ENCODE assay signal across 8 cellular contexts in the genomic region with DNA sequence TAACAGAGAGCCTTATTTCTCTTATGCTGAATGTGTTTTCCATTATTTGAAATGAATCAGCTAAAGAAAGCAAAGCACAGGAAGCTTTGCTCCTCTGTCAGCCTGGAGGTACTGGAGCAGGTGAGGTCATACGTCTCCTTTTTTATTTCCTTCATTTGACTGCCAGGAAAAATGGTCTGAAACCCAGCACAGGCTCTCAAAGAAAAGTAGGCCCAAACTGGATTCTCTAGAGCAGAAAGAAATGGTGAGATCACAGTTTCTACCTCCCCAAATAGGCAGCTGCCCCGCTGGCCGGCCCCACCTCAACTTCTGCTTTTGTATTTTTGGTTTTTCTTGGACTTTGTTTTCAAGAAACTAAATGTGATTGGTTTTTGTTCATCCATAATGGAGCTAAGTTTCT.
A peak's percentile ranks its signal among the peaks of the same experiment; 100 is the strongest.
DNase-seq lines count a peak whose midpoint lies in the region; ATAC-seq and TF ChIP-seq lines count a peak whose summit lies in the region.

No MANE protein-coding gene starts in this region.

- DNase-seq in GM10266 (ENCODE audit: extremely low spot score) (peak; percentile 73), ascending aorta (ENCODE audit: low spot score in 2 of 2) (no peak), aorta (peak in 1 of 2 donors; percentile 60), dedifferentiated amniotic fluid mesenchymal stem cell (ENCODE audit: extremely low spot score) (no peak), SHP77 (lab: John Stamatoyannopoulos, UW) (no peak), SW 1271 (lab: John Stamatoyannopoulos, UW) (no peak)

- WGBS in aorta, 2 donors: 22 to 23% methylated on average over 3 of the region's 3 CpGs

- TF ChIP-seq CTCF in GM10266 (IDR thresholded peaks at IDR 0.05; ENCODE audit: control insufficient read depth, insufficient read depth, low read depth, missing control alignments): no peak
- TF ChIP-seq CTCF in ascending aorta (IDR thresholded peaks at IDR 0.05): no peak

- no peak overlapping the region for H3K4me3 ChIP-seq in ascending aorta
- H3K4me3 ChIP-seq in aorta (ENCODE audit: low read length in 2 of 2): no peak overlapping the region

- H3K36me3 ChIP-seq in ascending aorta (peaks cover 15 to 19% of the 10 kb centered on the region in 2 donors), aorta (ENCODE audit: control insufficient read depth in 1 of 2, insufficient read depth in 2 of 2, low read length in 1 of 2) (peaks cover 0 to 5% of the 10 kb centered on the region in 2 donors)

- ATAC-seq in GM19468 (IDR thresholded peaks at IDR 0.05; ENCODE audit: extremely low read depth, unreplicated experiment) (peak; percentile 56), HG03521 (IDR thresholded peaks at IDR 0.05; ENCODE audit: unreplicated experiment) (peak; percentile 68), aorta (ENCODE audit: low FRiP score) (no peak)

- H3K27me3 ChIP-seq in ascending aorta (no peaks in the 10 kb centered on the region), aorta (ENCODE audit: control insufficient read depth in 1 of 2, insufficient read depth in 2 of 2, low read length in 1 of 2) (no peaks in the 10 kb centered on the region)

- intact Hi-C loops in ascending aorta (cut with DNase I) (no loop called here), aorta (cut with DNase I) (loop anchor here in 1 of 2 donors (5.0 kb wide), 2 partner anchors 38 to 42 kb away; no protein-coding TSS in a partner anchor)

- no peaks in the 10 kb centered on the region for H3K9me3 ChIP-seq in ascending aorta
- H3K9me3 ChIP-seq in aorta (ENCODE audit: control insufficient read depth, low read length): no peaks in the 10 kb centered on the region

- H3K27ac ChIP-seq in ascending aorta (peak overlapping the region; percentile 73 to 82), aorta (ENCODE audit: low read depth in 1 of 2, low read length in 2 of 2) (peak overlapping the region; percentile 35 to 61)

- H3K4me1 ChIP-seq in ascending aorta (peaks cover 7 to 17% of the 10 kb centered on the region in 2 donors), aorta (ENCODE audit: control insufficient read depth in 1 of 2, insufficient read depth in 2 of 2, low read length in 2 of 2) (peaks cover 2% of the 10 kb centered on the region in 2 donors)
